ENCODE assay signal across 10 cellular contexts in genomic region chr14:69133206-69134125, GRCh38. TPM values are rescaled to one million over a fixed set of nuclear protein-coding genes. Genes with fewer than 3 reads are reported as not detected.
DNase-seq lines count a peak whose midpoint lies in the region; ATAC-seq, FAIRE-seq and TF ChIP-seq lines count a peak whose summit lies in the region.
"Had no signal": no experiment of that assay in that cellular context is flagged by ENCODE, and none has a peak within 500 bp of the region (broad histone marks: within the 10 kb centered on the region; RNA-seq: fewer than 3 reads in every experiment).

No MANE protein-coding gene starts in this region.

- H3K27ac ChIP-seq in H1 (ENCODE audit: low read depth, low read length), result no peak overlapping the region
- peak overlapping the region in 2 of 4 donors; percentile 13 to 38 for H3K27ac ChIP-seq in pancreas
- peak overlapping the region in 1 of 4 donors; percentile 31 for H3K27ac ChIP-seq in gastroesophageal sphincter

- H2BK5ac ChIP-seq in H1 (ENCODE audit: low read depth, low read length), result no peak overlapping the region

- no peak for TF ChIP-seq EP300 in H1 (IDR thresholded peaks at IDR 0.05; ENCODE audit: borderline replicate concordance in 1 of 2, low read depth in 2 of 2, low read length in 2 of 2)
- no peak for TF ChIP-seq EP300 in gastroesophageal sphincter (IDR thresholded peaks at IDR 0.05)

- TF ChIP-seq CTCF in H1 (IDR thresholded peaks at IDR 0.05; ENCODE audit: control extremely low read depth in 1 of 3, insufficient read depth in 1 of 3, low read depth in 1 of 3, low read length in 3 of 3) (no peak), pancreas (IDR thresholded peaks at IDR 0.05) (no peak), gastroesophageal sphincter (IDR thresholded peaks at IDR 0.05) (no peak)

- no peak for TF ChIP-seq RAD21 in H1 (IDR thresholded peaks at IDR 0.05 in 1 of 2, conservative IDR thresholded peaks at IDR 0.05 in 1 of 2; ENCODE audit: low read depth in 2 of 2, low read length in 2 of 2)

- no peak overlapping the region for H3K18ac ChIP-seq in H1 (ENCODE audit: extremely low read depth, low read length)

- H2AK5ac ChIP-seq in H1 (ENCODE audit: low read depth, low read length), result no peak overlapping the region

- intact Hi-C loops in pancreas (cut with DNase I), result no loop called here

- H4K5ac ChIP-seq in H1 (ENCODE audit: insufficient read length, low read depth, low read length), result no peak overlapping the region

- FAIRE-seq in H1 (lab: Jason Lieb, UNC) (no peak), pancreas (lab: Jason Lieb, UNC) (no peak)
- FAIRE-seq: A204.1 had no signal

- H3K9ac ChIP-seq in H1 (replicated peaks in 1 of 4; ENCODE audit: extremely low read depth in 1 of 4, low read depth in 3 of 4, low read length in 3 of 4), result no peak overlapping the region; a peak in 1 of 7 replicates

- no peak overlapping the region for H2BK15ac ChIP-seq in H1 (ENCODE audit: low read length)

- DNase-seq in DMS79 treated with DMSO at 0.1 percent for 48 hours (lab: John Stamatoyannopoulos, UW) (peak; percentile 63), DMS79 (lab: John Stamatoyannopoulos, UW) (no peak), NCI-H226 (peak; percentile 73), H1 (ENCODE audit: low read depth in 1 of 2, low spot score in 2 of 2) (no peak), pancreas (peak in 2 of 6 donors; percentile 45 to 56), OCI-M2 (lab: John Stamatoyannopoulos, UW; ENCODE audit: unreplicated experiment) (no peak)
- DNase-seq in activated effector memory CD4-positive, alpha-beta T cell treated with anti-CD3 and anti-CD28 coated beads, Interleukin-2, amount 50 U/mL, for 16 hours, result no peak
- DNase-seq: activated CD4-positive, CD25-positive, alpha-beta regulatory T cell had no signal

- ATAC-seq in pancreas (peak; percentile 79 to 88 (median 86)), gastroesophageal sphincter (no peak)

- H3K36me3 ChIP-seq in H1 (ENCODE audit: control insufficient read depth in 2 of 4, insufficient read depth in 4 of 4, low read length in 3 of 4) (no peaks in the 10 kb centered on the region), pancreas (no peaks in the 10 kb centered on the region), gastroesophageal sphincter (no peaks in the 10 kb centered on the region)

- no peak overlapping the region for H2BK12ac ChIP-seq in H1 (ENCODE audit: low read depth, low read length)

- H3K4me2 ChIP-seq in H1 (ENCODE audit: insufficient read depth in 1 of 2, low read depth in 2 of 2, low read length in 2 of 2), result no peak overlapping the region

- H3K23ac ChIP-seq in H1 (ENCODE audit: insufficient read length), result no peak overlapping the region

- H3K4me3 ChIP-seq in H1 (ENCODE audit: extremely low read depth in 1 of 4, insufficient read depth in 2 of 4, low read depth in 3 of 4, low read length in 4 of 4), result no peak overlapping the region
- no peak overlapping the region for H3K4me3 ChIP-seq in pancreas
- no peak overlapping the region for H3K4me3 ChIP-seq in gastroesophageal sphincter

- POLR2A ChIA-PET in H1 (lab: Charles Lee; ENCODE audit: partially characterized antibody), result interaction anchor here (0.8 to 1.4 kb wide), 4 partner anchors 8 to 26 kb away, joined by 3 to 4 read pairs (median 3); no protein-coding TSS in a partner anchor

- 82% methylated on average over 3 of the region's 3 CpGs; no CpG with 5 or more reads in 1 of the 2 experiments for WGBS in H1 (ENCODE audit: extremely low coverage in 1 of 2, insufficient coverage in 1 of 2, insufficient read length in 1 of 2, insufficient replicate concordance in 2 of 2, low coverage in 1 of 2, low lambda C conversion rate in 2 of 2, missing lambda C conversion rate in 1 of 2), 2 experiments
- 11 to 13% methylated on average over 3 of the region's 3 CpGs for WGBS in pancreas, 2 donors
- 40 to 43% methylated on average over 1 to 3 of the region's 3 CpGs for whole genome bisulfite sequencing in gastroesophageal sphincter (ENCODE audit: low coverage in 1 of 2), 2 donors

- no peak overlapping the region for H3K14ac ChIP-seq in H1 (ENCODE audit: insufficient read length)

- H4K91ac ChIP-seq in H1 (replicated peaks; ENCODE audit: insufficient read length, low read length), result no peak overlapping the region

- H4K20me1 ChIP-seq in H1 (replicated peaks in 1 of 2; ENCODE audit: control insufficient read depth in 1 of 2, insufficient read depth in 2 of 2, low read length in 2 of 2), result peaks cover 1 to 3% of the 10 kb centered on the region in 2 experiments

- H3K23me2 ChIP-seq in H1 (ENCODE audit: low read depth, low read length), result no peaks in the 10 kb centered on the region

- H3K9me3 ChIP-seq in H1 (ENCODE audit: insufficient read depth in 2 of 2, low read depth in 1 of 2, low read length in 1 of 2), result no peaks in the 10 kb centered on the region
- no peaks in the 10 kb centered on the region for H3K9me3 ChIP-seq in pancreas
- no peaks in the 10 kb centered on the region for H3K9me3 ChIP-seq in gastroesophageal sphincter

- H3K56ac ChIP-seq in H1 (replicated peaks; ENCODE audit: insufficient read length, low read depth, low read length), result no peak overlapping the region

- H2BK20ac ChIP-seq in H1 (ENCODE audit: low read length), result no peak overlapping the region

- H2BK120ac ChIP-seq in H1 (replicated peaks; ENCODE audit: low read depth, low read length), result no peak overlapping the region

- H3K79me1 ChIP-seq in H1 (ENCODE audit: low read depth, low read length), result no peaks in the 10 kb centered on the region; the same call in 1 of the 2 replicates

- H3K79me2 ChIP-seq in H1 (ENCODE audit: control insufficient read depth in 1 of 2, insufficient read depth in 2 of 2, low read length in 2 of 2), result no peaks in the 10 kb centered on the region

- TF ChIP-seq POLR2A in H1 (IDR thresholded peaks at IDR 0.05; ENCODE audit: control extremely low read depth in 1 of 2, low read depth in 2 of 2, low read length in 2 of 2) (no peak), gastroesophageal sphincter (IDR thresholded peaks at IDR 0.05) (no peak)

- no peak overlapping the region for H4K8ac ChIP-seq in H1 (ENCODE audit: extremely low read depth, insufficient read depth, low read length)

- no peaks in the 10 kb centered on the region for H3K27me3 ChIP-seq in H1 (replicated peaks in 1 of 4; ENCODE audit: control insufficient read depth in 3 of 4, extremely low read depth in 1 of 4, insufficient read depth in 3 of 4, low read length in 3 of 4)
- no peaks in the 10 kb centered on the region for H3K27me3 ChIP-seq in pancreas
- no peaks in the 10 kb centered on the region for H3K27me3 ChIP-seq in gastroesophageal sphincter

- CTCF ChIA-PET in H1 (lab: Charles Lee; ENCODE audit: partially characterized antibody), result interaction anchor here (0.9 to 2.4 kb wide), 10 partner anchors 11 to 270 kb away, joined by 3 to 15 read pairs (median 4); no protein-coding TSS in a partner anchor

- no peak overlapping the region for H3K4ac ChIP-seq in H1 (replicated peaks; ENCODE audit: insufficient read length, low read depth, low read length)

- H3K4me1 ChIP-seq in H1 (replicated peaks in 1 of 4; ENCODE audit: control insufficient read depth in 3 of 4, insufficient read depth in 4 of 4, low read length in 3 of 4), result peaks cover 1 to 9% (median 5%) of the 10 kb centered on the region in 4 experiments; a peak in 4 of 7 replicates
- peaks cover 10 to 28% (median 23%) of the 10 kb centered on the region in 3 donors for H3K4me1 ChIP-seq in pancreas
- peaks cover 31 to 76% (median 32%) of the 10 kb centered on the region in 3 donors for H3K4me1 ChIP-seq in gastroesophageal sphincter

- no peak overlapping the region for H2AFZ ChIP-seq in H1 (ENCODE audit: low read length)

TF ChIP-seq in H1, 55 proteins besides CTCF, POLR2A, EP300 and RAD21:
- TF ChIP-seq CEBPB (IDR thresholded peaks at IDR 0.05; ENCODE audit: low read depth, low read length) (peak; percentile 40; the same call in 1 of the 2 replicates), NANOG (IDR thresholded peaks at IDR 0.05; ENCODE audit: insufficient read depth, low read depth, low read length, poor library complexity, severe bottlenecking) (no peak)

RNA-seq across cellular contexts. Expression of gene DCAF5, which starts 19.5 kb away (rescaled TPM):
- 23.9 and 24.3 TPM in 2 replicates for total RNA-seq in H1 (2021; fragmentation: NEBNext Ultra II Directional; extraction: Animal tissue kit (Norgen Biotek cat#: 25700))
- polyA plus RNA-seq in H1 (2011; rRNA removed), result 31.0 and 41.0 TPM in 2 replicates
- polyA plus RNA-seq in H1 (2011; cell fraction: cytosol; rRNA removed), result 30.5 TPM
- polyA plus RNA-seq in H1 (2011; cell fraction: nucleus; rRNA removed), result 79.0 TPM
- 18.0 to 26.3 TPM (median 21.9 TPM) in 4 replicates for polyA plus RNA-seq in H1 (2012, experiment 1 of 2)
- 4.3 TPM for polyA plus RNA-seq in H1 (2012, experiment 2 of 2)
- 22.4 TPM for polyA plus RNA-seq in H1 (2013, experiment 1 of 2)
- polyA plus RNA-seq in H1 (2013, experiment 2 of 2), result 22.0 TPM
- 32.2 and 35.5 TPM in 2 replicates for polyA minus RNA-seq in H1 (2011; rRNA and poly(A)+ RNA removed)
- polyA minus RNA-seq in H1 (2011; cell fraction: cytosol; rRNA and poly(A)+ RNA removed), result 12.0 TPM
- polyA minus RNA-seq in H1 (2011; cell fraction: nucleus; rRNA and poly(A)+ RNA removed), result 35.0 TPM
- total RNA-seq in pancreas, result 10 to 100 TPM; 15.9 to 30.4 (median 20.6) TPM
- polyA plus RNA-seq in pancreas, result 10 to 100 TPM; 18.9 to 19.9 TPM
- total RNA-seq in gastroesophageal sphincter, result 10 to 100 TPM; 31.0 to 63.6 (median 36.9) TPM

RNA-seq across cellular contexts. Expression of gene EXD2, which starts 57.8 kb away (rescaled TPM):
- total RNA-seq in H1 (2021; fragmentation: NEBNext Ultra II Directional; extraction: Animal tissue kit (Norgen Biotek cat#: 25700)), result 20.3 and 25.9 TPM in 2 replicates
- 8.7 and 11.9 TPM in 2 replicates for polyA plus RNA-seq in H1 (2011; rRNA removed)
- 13.1 TPM for polyA plus RNA-seq in H1 (2011; cell fraction: cytosol; rRNA removed)
- 16.6 TPM for polyA plus RNA-seq in H1 (2011; cell fraction: nucleus; rRNA removed)
- 14.7 to 18.6 TPM (median 18.0 TPM) in 4 replicates for polyA plus RNA-seq in H1 (2012, experiment 1 of 2)
- 7.9 TPM for polyA plus RNA-seq in H1 (2012, experiment 2 of 2)
- polyA plus RNA-seq in H1 (2013, experiment 1 of 2), result 21.6 TPM
- 22.3 TPM for polyA plus RNA-seq in H1 (2013, experiment 2 of 2)
- 18.6 and 23.0 TPM in 2 replicates for polyA minus RNA-seq in H1 (2011; rRNA and poly(A)+ RNA removed)
- polyA minus RNA-seq in H1 (2011; cell fraction: cytosol; rRNA and poly(A)+ RNA removed), result 12.8 TPM
- 16.2 TPM for polyA minus RNA-seq in H1 (2011; cell fraction: nucleus; rRNA and poly(A)+ RNA removed)
- total RNA-seq in pancreas, result 10 to 100 TPM; 16.4 to 24.5 (median 19.9) TPM
- 10 to 100 TPM in 1 of 2 donors, 1 to 10 TPM in 1; 9.5 to 14.2 TPM for polyA plus RNA-seq in pancreas
- 10 to 100 TPM; 16.7 to 37.1 (median 25.8) TPM for total RNA-seq in gastroesophageal sphincter

Comparison
In these comparisons a context has a peak if more than half of its experiments do, and no peak if none do; other contexts are left out.
1. DNase-seq: peak in DMS79 treated with DMSO at 0.1 percent for 48 hours (single experiment) and NCI-H226 (single experiment); none in DMS79 (single experiment), H1 (0 of 2), OCI-M2 (single experiment) and activated effector memory CD4-positive, alpha-beta T cell treated with anti-CD3 and anti-CD28 coated beads, Interleukin-2, amount 50 U/mL, for 16 hours (single experiment).